Comparison of ENCODE assay signal across 10 cellular contexts in genomic region chr7:141427134-141427533, GRCh38.
"Had no signal": no experiment of that assay in that cellular context is flagged by ENCODE, and none has a peak within 500 bp of the region (broad histone marks: within the 10 kb centered on the region; RNA-seq: fewer than 3 reads in every experiment).

No MANE protein-coding gene starts in this region.

- H3K36me3 ChIP-seq: HAP-1 had no signal

- H3K4me3 Mint-ChIP-seq: GM23338, H9, HFFc6 had no signal

- H2AFZ ChIP-seq: GM23248, GM23338 had no signal

- FAIRE-seq: H54 had no signal

- DNase-seq: GM23248, GOT3, H7, H9, HCEC 1CT, HFFc6 had no signal

- H3K27ac Mint-ChIP-seq: H9, HFFc6 had no signal

- ATAC-seq: GM23338, HCT116 had no signal

- H3K27ac ChIP-seq: GM23248 had no signal

- H3K9ac ChIP-seq: GM23248 had no signal

- H3K4me2 ChIP-seq: GM23338 had no signal

- H3K4me3 ChIP-seq: GM23248, GM23338, HAP-1 had no signal
